Comparison of ENCODE assay signal across 19 cellular contexts in genomic region chr2:181754136-181754535, GRCh38.
DNase-seq lines count a peak whose midpoint lies in the region; ATAC-seq, FAIRE-seq and TF ChIP-seq lines count a peak whose summit lies in the region.
"Had no signal": no experiment of that assay in that cellular context is flagged by ENCODE, and none has a peak within 500 bp of the region (broad histone marks: within the 10 kb centered on the region; RNA-seq: fewer than 3 reads in every experiment).

No MANE protein-coding gene starts in this region.

- FAIRE-seq in islet of Langerhans (lab: Jason Lieb, UNC) = peak; percentile 53
- FAIRE-seq: GM12892, GM19239, HepG2, HTR-8/SVneo had no signal

- no peak overlapping the region for H2BK120ac ChIP-seq in neuronal stem cell (ENCODE audit: low read depth, low read length)

- H3K27me3 ChIP-seq in A673 (replicated peaks; ENCODE audit: insufficient read depth, low read depth, low read length, poor library complexity) (no peaks in the 10 kb centered on the region), neuronal stem cell (ENCODE audit: control insufficient read depth in 3 of 3, insufficient read depth in 3 of 3, low read depth in 1 of 3, low read length in 3 of 3) (no peaks in the 10 kb centered on the region)
- H3K27me3 ChIP-seq: BLaER1 had no signal

- peak overlapping the region; percentile 52 for H2AFZ ChIP-seq in neuronal stem cell (ENCODE audit: low read length)

- H3K36me3 ChIP-seq in A673 (ENCODE audit: insufficient read depth, low read length, poor library complexity, severe bottlenecking) = no peaks in the 10 kb centered on the region
- H3K36me3 ChIP-seq in SK-N-MC (ENCODE audit: insufficient read depth, low read length) = no peaks in the 10 kb centered on the region
- no peaks in the 10 kb centered on the region for H3K36me3 ChIP-seq in neuronal stem cell (replicated peaks in 1 of 2; ENCODE audit: control insufficient read depth in 2 of 2, insufficient read depth in 2 of 2, low read length in 2 of 2)
- H3K36me3 ChIP-seq: BLaER1 had no signal

- H2AK5ac ChIP-seq in neuronal stem cell (ENCODE audit: low read depth, low read length) = no peak overlapping the region

- no peak overlapping the region for H4K91ac ChIP-seq in neuronal stem cell (ENCODE audit: low read depth, low read length, poor library complexity)

- H2BK12ac ChIP-seq in neuronal stem cell (ENCODE audit: low read length) = no peak overlapping the region

- no peak overlapping the region for H2BK15ac ChIP-seq in neuronal stem cell (ENCODE audit: low read length)

- H3K4me1 ChIP-seq in A673 (ENCODE audit: insufficient read depth, low read length, poor library complexity, severe bottlenecking) (peaks cover 33% of the 10 kb centered on the region), neuronal stem cell (ENCODE audit: control insufficient read depth in 2 of 2, insufficient read depth in 1 of 2, low read depth in 1 of 2, low read length in 2 of 2) (peaks cover 6 to 8% of the 10 kb centered on the region in 2 donors)
- H3K4me1 ChIP-seq: BLaER1 had no signal

- intact Hi-C loops in A673 (cut with micrococcal nuclease; ENCODE audit: unreplicated experiment) (no loop called here), left ventricle myocardium superior (cut with micrococcal nuclease) (no loop called here)

- ATAC-seq in HG02884 (IDR thresholded peaks at IDR 0.05; ENCODE audit: unreplicated experiment) (no peak), left ventricle myocardium superior (no peak)
- ATAC-seq: HepG2 had no signal

- H3K9ac ChIP-seq in SK-N-MC (ENCODE audit: insufficient read length) = no peak overlapping the region
- H3K9ac ChIP-seq in neuronal stem cell (ENCODE audit: low read depth, low read length, poor library complexity) = no peak overlapping the region
- H3K9ac ChIP-seq: BLaER1 had no signal

- no peak overlapping the region for H3K18ac ChIP-seq in neuronal stem cell (ENCODE audit: low read length)

- DNase-seq in A673 (ENCODE audit: low spot score) (peak; percentile 52), SK-N-MC (ENCODE audit: low read depth, low spot score) (no peak), neuronal stem cell (ENCODE audit: low spot score) (no peak), left ventricle myocardium superior (no peak), amygdala (lab: John Stamatoyannopoulos, UW) (no peak)
- DNase-seq: AML-193; Caco-2; CD8-positive, alpha-beta memory T cell; DND-41; GDM1; GOT3; H9 had no signal

- no peak for TF ChIP-seq CTCF in A673 (conservative IDR thresholded peaks at IDR 0.05; ENCODE audit: low read depth, low read length)

- H3K79me1 ChIP-seq in neuronal stem cell (ENCODE audit: low read depth, low read length) = no peaks in the 10 kb centered on the region

- H4K8ac ChIP-seq in neuronal stem cell (ENCODE audit: low read depth, low read length) = no peak overlapping the region

- H3K4me2 ChIP-seq in neuronal stem cell (ENCODE audit: insufficient read depth, low read length, poor library complexity, severe bottlenecking) = no peak overlapping the region
- H3K4me2 ChIP-seq: BLaER1 had no signal

- H3K4me3 ChIP-seq in A673 (ENCODE audit: low read depth, low read length, poor library complexity, severe bottlenecking) = no peak overlapping the region
- H3K4me3 ChIP-seq in SK-N-MC = no peak overlapping the region
- no peak overlapping the region for H3K4me3 ChIP-seq in neuronal stem cell (ENCODE audit: low read length in 2 of 2)
- H3K4me3 ChIP-seq: BLaER1 had no signal

- H3K4ac ChIP-seq in neuronal stem cell (ENCODE audit: low read length) = no peak overlapping the region

- POLR2A ChIA-PET in A673 (lab: Charles Lee; ENCODE audit: low non-redundant PET) = no interaction called here

- BruUV-seq in A673 (replicated peaks; lab: Mats Ljungman, UMichigan) = no TSS peak

- no peak overlapping the region for H2BK5ac ChIP-seq in neuronal stem cell (ENCODE audit: low read length)

- H3K14ac ChIP-seq in neuronal stem cell (ENCODE audit: low read length) = no peak overlapping the region

- CTCF ChIA-PET in A673 (lab: Charles Lee) = no interaction called here

- WGBS in neuronal stem cell (ENCODE audit: extremely low coverage in 2 of 2, insufficient read length in 2 of 2, insufficient replicate concordance in 1 of 2), 2 donors = no CpG with 5 or more reads among the region's 2 CpGs

- no peak overlapping the region for H3K23ac ChIP-seq in neuronal stem cell (ENCODE audit: low read depth, low read length, poor library complexity)

- no peaks in the 10 kb centered on the region for H3K9me3 ChIP-seq in A673 (ENCODE audit: low read depth, low read length, poor library complexity, severe bottlenecking)
- no peaks in the 10 kb centered on the region for H3K9me3 ChIP-seq in SK-N-MC (ENCODE audit: low read depth, low read length)
- peaks cover 0 to 3% of the 10 kb centered on the region in 2 donors for H3K9me3 ChIP-seq in neuronal stem cell (replicated peaks in 1 of 2; ENCODE audit: control insufficient read depth in 2 of 2, insufficient read depth in 1 of 2, low read depth in 1 of 2, low read length in 2 of 2)
- H3K9me3 ChIP-seq: BLaER1, Caco-2 had no signal

- peak overlapping the region; percentile 59 for H3K27ac ChIP-seq in A673 (ENCODE audit: low read depth, low read length, poor library complexity, severe bottlenecking)
- H3K27ac ChIP-seq in SK-N-MC = peak overlapping the region; percentile 57; the same call in 1 of the 2 replicates
- no peak overlapping the region for H3K27ac ChIP-seq in neuronal stem cell (replicated peaks; ENCODE audit: low read length)
- H3K27ac ChIP-seq: BLaER1 had no signal
